Comparison of ENCODE assay signal across 1 cellular context in genomic region chr12:94430304-94430703, GRCh38.
TF ChIP-seq lines count a peak whose summit lies in the region.

No MANE protein-coding gene starts in this region.

TF ChIP-seq in HepG2, 621 proteins besides CTCF, POLR2A, EP300 and RAD21 (continued from another document):
- no peak for TF ChIP-seq POGK (CRISPR knock-in tag; conservative IDR thresholded peaks at IDR 0.05)
TF ChIP-seq in HepG2: peak in this region for 2.
